ENCODE assay signal across 20 cellular contexts in genomic region chr3:65796676-65797075, GRCh38.
"Had no signal": no experiment of that assay in that cellular context is flagged by ENCODE, and none has a peak within 500 bp of the region (broad histone marks: within the 10 kb centered on the region; RNA-seq: fewer than 3 reads in every experiment).

No MANE protein-coding gene starts in this region.

- H3K9me3 ChIP-seq: neutrophil, pancreas, right lobe of liver, thoracic aorta, tibial nerve, upper lobe of right lung, uterus had no signal

- DNase-seq: dermis blood vessel endothelial cell; effector memory CD4-positive, alpha-beta T cell; erythroblast; hypothalamus; kidney; natural killer cell; pancreas; right lobe of liver; small intestine; stimulated activated CD4-positive, alpha-beta T cell treated with anti-CD3 and anti-CD28 coated beads, Interleukin-15, amount 100 ng/mL, for 24 hours; stimulated activated CD4-positive, alpha-beta T cell treated with anti-CD3 and anti-CD28 coated beads, Interleukin-2, amount 100 ng/mL, for 48 hours; stimulated activated naive B cell treated with anti-CD40 and anti-IgM and Interleukin-4, amounts not matched to agents 10 μg/mL and 1 μg/mL and 100 μg/mL, for 72 hours; upper lobe of right lung; uterus had no signal

- H3K36me3 ChIP-seq: neutrophil, pancreas, right lobe of liver, thoracic aorta, tibial nerve, upper lobe of right lung, uterus had no signal

- H3K27me3 ChIP-seq: neutrophil, pancreas, right lobe of liver, tibial nerve, upper lobe of right lung, uterus had no signal

- H3K4me1 ChIP-seq: pancreas, right lobe of liver, tibial nerve, upper lobe of right lung, uterus had no signal

- H3K27ac ChIP-seq: coronary artery, neutrophil, pancreas, right lobe of liver, thoracic aorta, tibial nerve, upper lobe of right lung, uterus had no signal

- ATAC-seq: left lobe of liver; natural killer cell; pancreas; right lobe of liver; stimulated activated naive B cell treated with anti-CD40 and anti-IgM and Interleukin-4, amounts not matched to agents 10 μg/mL and 1 μg/mL and 100 μg/mL, for 72 hours; upper lobe of right lung had no signal

- H3K4me3 ChIP-seq: coronary artery, lung, pancreas, right lobe of liver, thoracic aorta, tibial nerve, upper lobe of right lung, uterus had no signal
